In genomic region chr11:64227405-64227956, GRCh38 we compare ENCODE assay signal across 8 cellular contexts. TPM values are rescaled to one million over a fixed set of nuclear protein-coding genes. Genes with fewer than 3 reads are reported as not detected.
A peak's percentile ranks its signal among the peaks of the same experiment; 100 is the strongest.
DNase-seq lines count a peak whose midpoint lies in the region; ATAC-seq, FAIRE-seq and TF ChIP-seq lines count a peak whose summit lies in the region.

No MANE protein-coding gene starts in this region.

- TF ChIP-seq CTCF in RWPE1 (conservative IDR thresholded peaks at IDR 0.05; ENCODE audit: low read depth) = no peak
- no peak for TF ChIP-seq CTCF in epithelial cell of proximal tubule (conservative IDR thresholded peaks at IDR 0.05; ENCODE audit: low read depth, low read length)

- POLR2A ChIA-PET in RWPE1 (lab: Yijun Ruan, JAX; ENCODE audit: low non-redundant PET) = interaction anchor here (0.7 to 0.9 kb wide), 2 partner anchors 12 to 19 kb away, joined by 3 to 6 read pairs; no protein-coding TSS in a partner anchor

- DNase-seq in RWPE1 (ENCODE audit: low spot score) (no peak), epithelial cell of proximal tubule (ENCODE audit: low read depth) (no peak), sciatic nerve (ENCODE audit: low spot score) (peak; percentile 58), urothelium cell line (ENCODE audit: low spot score) (no peak), mucosa of gallbladder (ENCODE audit: low spot score) (no peak), hypothalamus (lab: John Stamatoyannopoulos, UW) (no peak)

- intact Hi-C loops in sciatic nerve (cut with DNase I) = no loop called here

- ATAC-seq in sciatic nerve = no peak
- ATAC-seq in GM18909 (IDR thresholded peaks at IDR 0.05; ENCODE audit: poor library complexity, unreplicated experiment) = no peak

- FAIRE-seq in urothelium cell line (lab: Jason Lieb, UNC) = no peak

- CTCF ChIA-PET in RWPE1 (lab: Yijun Ruan, JAX) = interaction anchor here (0.9 to 1.1 kb wide), 2 partner anchors 9 to 10 kb away, joined by 3 to 5 read pairs; no protein-coding TSS in a partner anchor

- H3K27ac ChIP-seq in RWPE1 = peak overlapping the region; percentile 98

- H3K4me3 ChIP-seq in GM08714 (ENCODE audit: low read length) (peak overlapping the region; percentile 93; the same call in 1 of the 2 replicates), epithelial cell of proximal tubule (ENCODE audit: low read depth, low read length) (peak overlapping the region; percentile 100)

RNA-seq across cellular contexts. Expression of gene NUDT22, which starts 1.4 kb away (rescaled TPM):
- total RNA-seq in epithelial cell of proximal tubule = 69.2 and 91.9 TPM in 2 replicates
- total RNA-seq in sciatic nerve = 28.0 TPM
- total RNA-seq in mucosa of gallbladder = 78.6 TPM

RNA-seq across cellular contexts. Expression of gene TRPT1, which starts 1.5 kb away (rescaled TPM):
- 63.3 and 98.1 TPM in 2 replicates for total RNA-seq in epithelial cell of proximal tubule
- total RNA-seq in sciatic nerve = 20.6 TPM
- 47.4 TPM for total RNA-seq in mucosa of gallbladder

RNA-seq across cellular contexts. Expression of gene DNAJC4, which starts 2.9 kb away (rescaled TPM):
- total RNA-seq in epithelial cell of proximal tubule = 12.5 and 17.6 TPM in 2 replicates
- 30.4 TPM for total RNA-seq in sciatic nerve
- total RNA-seq in mucosa of gallbladder = 62.7 TPM

RNA-seq across cellular contexts. Expression of gene VEGFB, which starts 6.9 kb away (rescaled TPM):
- total RNA-seq in epithelial cell of proximal tubule (15.6 and 25.7 TPM in 2 replicates), sciatic nerve (134 TPM), mucosa of gallbladder (104 TPM)

RNA-seq across cellular contexts. Expression of gene FKBP2, which starts 13.4 kb away (rescaled TPM):
- 72.6 and 184 TPM in 2 replicates for total RNA-seq in epithelial cell of proximal tubule
- total RNA-seq in sciatic nerve = 56.2 TPM
- 120 TPM for total RNA-seq in mucosa of gallbladder
